3 cellular contexts compared by ENCODE assay signal in the genomic region with DNA sequence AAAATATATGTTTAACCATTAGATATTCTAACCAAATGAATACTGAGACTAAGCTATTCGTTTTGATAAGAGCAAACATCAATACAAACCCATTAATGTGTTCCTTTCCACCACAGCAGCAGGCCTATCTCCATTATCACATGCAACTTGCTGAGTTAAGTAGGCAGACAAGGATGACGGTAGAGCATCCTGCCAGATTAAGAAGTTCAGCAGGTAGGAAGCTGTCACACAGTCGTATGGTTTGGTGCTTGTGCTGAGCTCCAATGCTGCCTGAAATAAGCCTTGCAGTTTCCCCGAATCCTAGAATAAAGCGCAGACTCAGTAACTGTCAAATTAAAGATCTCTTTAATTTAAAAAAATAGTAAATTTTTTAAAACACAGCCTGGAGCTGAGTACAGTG.
"Had no signal": no experiment of that assay in that cellular context is flagged by ENCODE, and none has a peak within 500 bp of the region (broad histone marks: within the 10 kb centered on the region; RNA-seq: fewer than 3 reads in every experiment).

No MANE protein-coding gene starts in this region.

- DNase-seq: GDM1, GF-D8 had no signal

- H3K4me3 ChIP-seq: GM12878 had no signal

- ATAC-seq: GM12878 had no signal
